2 cellular contexts compared by ENCODE assay signal in genomic region chrX:153568612-153569011, GRCh38.
TF ChIP-seq lines count a peak whose summit lies in the region.

No MANE protein-coding gene starts in this region.

TF ChIP-seq in HEK293, 187 proteins besides CTCF, POLR2A, EP300 and RAD21:
- no peak for TF ChIP-seq REPIN1 (tag by site-specific recombination; IDR thresholded peaks at IDR 0.05; ENCODE audit: low read depth)
- TF ChIP-seq ZNF600 (tag by site-specific recombination; IDR thresholded peaks at IDR 0.05), result no peak
- TF ChIP-seq ZNF555 (tag by site-specific recombination; conservative IDR thresholded peaks at IDR 0.05), result no peak
- TF ChIP-seq BCL11A (tag by site-specific recombination; IDR thresholded peaks at IDR 0.05; ENCODE audit: low read depth), result no peak
- TF ChIP-seq ZNF391 (tag by site-specific recombination; IDR thresholded peaks at IDR 0.05; ENCODE audit: borderline replicate concordance, low read depth), result no peak
- TF ChIP-seq ZSCAN5A (tag by site-specific recombination; IDR thresholded peaks at IDR 0.05), result no peak
- no peak for TF ChIP-seq ZNF629 (tag by site-specific recombination; IDR thresholded peaks at IDR 0.05)
- TF ChIP-seq ZNF513 (tag by site-specific recombination; IDR thresholded peaks at IDR 0.05), result no peak
- TF ChIP-seq MYNN (tag by site-specific recombination; IDR thresholded peaks at IDR 0.05; ENCODE audit: borderline replicate concordance), result no peak
- no peak for TF ChIP-seq GLIS1 (tag by site-specific recombination; IDR thresholded peaks at IDR 0.05)
- TF ChIP-seq ZNF521 (tag by site-specific recombination; IDR thresholded peaks at IDR 0.05), result no peak
- no peak for TF ChIP-seq ZNF169 (tag by site-specific recombination; IDR thresholded peaks at IDR 0.05)
- TF ChIP-seq ZNF26 (tag by site-specific recombination; IDR thresholded peaks at IDR 0.05), result no peak
- TF ChIP-seq INSM2 (tag by site-specific recombination; IDR thresholded peaks at IDR 0.05), result no peak
- TF ChIP-seq AEBP2 (tag by site-specific recombination; IDR thresholded peaks at IDR 0.05; ENCODE audit: borderline replicate concordance), result no peak
- TF ChIP-seq ZNF174 (tag by site-specific recombination; IDR thresholded peaks at IDR 0.05), result no peak
TF ChIP-seq in HEK293: peak in this region for 0.

TF ChIP-seq in K562, 482 proteins besides CTCF, POLR2A, EP300 and RAD21:
- TF ChIP-seq MNT (conservative IDR thresholded peaks at IDR 0.05), result no peak
- no peak for TF ChIP-seq ZNF449 (CRISPR knock-in tag; IDR thresholded peaks at IDR 0.05)
- no peak for TF ChIP-seq BRF1 (IDR thresholded peaks at IDR 0.05; ENCODE audit: borderline replicate concordance, extremely low read depth, insufficient read length)
- TF ChIP-seq ZNF639 (CRISPR knock-in tag; conservative IDR thresholded peaks at IDR 0.05 in 1 of 2, IDR thresholded peaks at IDR 0.05 in 1 of 2), result no peak
- no peak for TF ChIP-seq SMARCE1 (IDR thresholded peaks at IDR 0.05)
- no peak for TF ChIP-seq HMG20B (CRISPR knock-in tag; IDR thresholded peaks at IDR 0.05)
- TF ChIP-seq ZNF253 (CRISPR knock-in tag; conservative IDR thresholded peaks at IDR 0.05), result no peak
- no peak for TF ChIP-seq TBP (optimal IDR thresholded peaks at IDR 0.05; ENCODE audit: low read depth, low read length)
- no peak for TF ChIP-seq SRSF7 (optimal IDR thresholded peaks at IDR 0.05; ENCODE audit: low read depth, low read length)
- TF ChIP-seq RCOR1 (IDR thresholded peaks at IDR 0.05; ENCODE audit: borderline replicate concordance in 1 of 2, low read depth in 2 of 2, low read length in 2 of 2), result no peak
- no peak for TF ChIP-seq ID3 (CRISPR knock-in tag; IDR thresholded peaks at IDR 0.05)
- TF ChIP-seq ID3 (tag; IDR thresholded peaks at IDR 0.05), result no peak
- no peak for TF ChIP-seq NFRKB (IDR thresholded peaks at IDR 0.05; ENCODE audit: low read depth)
- TF ChIP-seq SMC3 (conservative IDR thresholded peaks at IDR 0.05; ENCODE audit: insufficient read depth, low read depth, low read length), result no peak
- TF ChIP-seq HNRNPLL (IDR thresholded peaks at IDR 0.05; ENCODE audit: low read depth, low read length, poor library complexity, severe bottlenecking), result no peak
